Comparison of ENCODE assay signal across 20 cellular contexts in the genomic region with DNA sequence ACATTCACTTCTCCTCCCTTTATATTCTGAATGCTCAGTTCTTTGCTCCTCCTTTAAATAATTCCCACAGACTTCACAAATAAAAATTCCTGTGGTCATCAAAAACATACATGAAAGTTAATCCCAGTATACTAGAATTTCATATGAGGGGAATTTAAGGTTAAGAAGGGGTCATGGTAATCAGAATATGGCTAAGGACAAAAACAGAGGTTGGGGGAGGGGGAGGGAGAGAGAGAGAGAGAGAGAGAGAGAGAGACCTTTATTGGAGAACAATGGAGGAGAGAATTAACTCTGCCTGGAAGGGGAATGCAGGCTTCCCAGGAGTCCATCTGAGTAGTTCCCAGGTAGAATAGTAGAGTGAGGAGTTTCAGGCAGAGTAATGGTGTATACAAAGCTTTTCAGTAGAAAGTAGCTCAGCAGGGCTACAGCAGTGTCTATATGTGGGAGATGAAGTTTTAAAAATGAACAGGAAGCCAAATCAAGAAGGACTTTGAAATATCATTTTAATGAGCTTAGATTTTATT. TPM values are rescaled to one million over a fixed set of nuclear protein-coding genes. Genes with fewer than 3 reads are reported as not detected.
DNase-seq lines count a peak whose midpoint lies in the region; ATAC-seq and TF ChIP-seq lines count a peak whose summit lies in the region.
"Had no signal": no experiment of that assay in that cellular context is flagged by ENCODE, and none has a peak within 500 bp of the region (broad histone marks: within the 10 kb centered on the region; RNA-seq: fewer than 3 reads in every experiment).

No MANE protein-coding gene starts in this region.

- H3K36me3 ChIP-seq in GM23338 (ENCODE audit: insufficient read depth): no peaks in the 10 kb centered on the region
- no peaks in the 10 kb centered on the region for H3K36me3 ChIP-seq in Panc1 (ENCODE audit: control insufficient read depth, insufficient read depth, low read length)

- no peaks in the 10 kb centered on the region for H3K27me3 Mint-ChIP-seq in GM23338 (ENCODE audit: insufficient read depth, low read depth, poor library complexity)
- peaks cover 5% of the 10 kb centered on the region for H3K27me3 Mint-ChIP-seq in glutamatergic neuron (ENCODE audit: unreplicated experiment)

- H3K9me3 Mint-ChIP-seq in GM23338 (no peaks in the 10 kb centered on the region), glutamatergic neuron (ENCODE audit: unreplicated experiment) (peaks cover 1% of the 10 kb centered on the region)
- H3K9me3 Mint-ChIP-seq: CD14-positive monocyte, H9 had no signal

- in situ Hi-C loops in Panc1 (cut with HindIII; ENCODE audit: low pct_unique_long_range_greater_than_20kb, low sequenced_read_pairs): no loop called here

- H3K4me1 Mint-ChIP-seq in GM23338 (peaks cover 17% of the 10 kb centered on the region), glutamatergic neuron (ENCODE audit: low read depth, unreplicated experiment) (peaks cover 12% of the 10 kb centered on the region)
- H3K4me1 Mint-ChIP-seq: IgD-negative memory B cell had no signal

- no peaks in the 10 kb centered on the region for H3K9me3 ChIP-seq in Panc1 (ENCODE audit: control insufficient read depth, insufficient read depth, low read depth, low read length)
- H3K9me3 ChIP-seq: SK-N-SH had no signal

- H3K27ac ChIP-seq in GM23338 (ENCODE audit: low read depth): no peak overlapping the region
- H3K27ac ChIP-seq in Panc1 (ENCODE audit: low read length): peak overlapping the region; percentile 18; the same call in 1 of the 2 replicates

- H3K27me3 ChIP-seq in GM23338 (ENCODE audit: insufficient read depth) (no peaks in the 10 kb centered on the region), Panc1 (ENCODE audit: control insufficient read depth, insufficient read depth, low read length) (no peaks in the 10 kb centered on the region)

- no peaks in the 10 kb centered on the region for H3K79me2 ChIP-seq in GM23338 (replicated peaks; ENCODE audit: insufficient read depth)

- POLR2A ChIA-PET in Panc1 (lab: Charles Lee): no interaction called here

- H3K4me1 ChIP-seq in GM23338 (ENCODE audit: insufficient read depth) (0 out of 2 replicates have a peak, but pooled peaks cover 7% of the 10 kb centered on the region), Panc1 (ENCODE audit: control insufficient read depth, insufficient read depth, low read length) (no peaks in the 10 kb centered on the region)

- DNase-seq in GM23338 (ENCODE audit: low spot score): peak; percentile 16
- no peak for DNase-seq in Panc1 (ENCODE audit: low read depth, low spot score)
- no peak for DNase-seq in glutamatergic neuron
- peak; percentile 52 for DNase-seq in retinal pigment epithelial cell (ENCODE audit: low read depth)
- DNase-seq in NCI-H2081 treated with DMSO at 0.1 percent for 48 hours (lab: John Stamatoyannopoulos, UW): no peak
- no peak for DNase-seq in lower leg skin (ENCODE audit: low spot score in 2 of 2)
- DNase-seq: DMS53, EL, H9, MV-4-11, NCI-H1105 treated with DMSO at 0.1 percent for 48 hours, NCI-H2029 treated with DMSO at 0.1 percent for 48 hours, NCI-H2171, NCI-H524 treated with DMSO at 0.1 percent for 48 hours, OCI-M1, SHP77, SK-N-SH had no signal

- peak; percentile 55 for ATAC-seq in GM23338
- ATAC-seq in Panc1: no peak
- no peak for ATAC-seq in GM21360 (IDR thresholded peaks at IDR 0.05; ENCODE audit: unreplicated experiment)

- intact Hi-C loops in Panc1 (cut with micrococcal nuclease; ENCODE audit: unreplicated experiment) (no loop called here), lower leg skin (cut with DNase I; ENCODE audit: low total_unique reads) (no loop called here)

- no peaks in the 10 kb centered on the region for H3F3A ChIP-seq in GM23338 (replicated peaks; ENCODE audit: low read depth)

- TF ChIP-seq CTCF in GM23338 (conservative IDR thresholded peaks at IDR 0.05; ENCODE audit: low read depth in 2 of 2): no peak
- no peak for TF ChIP-seq CTCF in Panc1 (IDR thresholded peaks at IDR 0.05)
- no peak for TF ChIP-seq CTCF in glutamatergic neuron (IDR thresholded peaks at IDR 0.05; ENCODE audit: partially characterized antibody, unreplicated experiment)
- no peak for TF ChIP-seq CTCF in retinal pigment epithelial cell (conservative IDR thresholded peaks at IDR 0.05; ENCODE audit: low read depth, low read length)
- no peak for TF ChIP-seq CTCF in lower leg skin (IDR thresholded peaks at IDR 0.05)

- H3K4me2 ChIP-seq in GM23338: no peak overlapping the region
- H3K4me2 ChIP-seq: SK-N-SH had no signal

- H3K4me3 ChIP-seq in GM23338 (no peak overlapping the region), Panc1 (ENCODE audit: low read depth in 2 of 2, low read length in 2 of 2) (no peak overlapping the region), retinal pigment epithelial cell (ENCODE audit: low read length) (no peak overlapping the region), lower leg skin (ENCODE audit: low read depth, poor library complexity, severe bottlenecking) (no peak overlapping the region)

- H2AFZ ChIP-seq in GM23338: no peak overlapping the region

- no peaks in the 10 kb centered on the region for H3K9me2 ChIP-seq in GM23338 (ENCODE audit: insufficient read depth)
- H3K9me2 ChIP-seq: SK-N-SH had no signal

- no peak for TF ChIP-seq POLR2A in lower leg skin (IDR thresholded peaks at IDR 0.05)

- H4K20me1 ChIP-seq in GM23338 (replicated peaks; ENCODE audit: insufficient read depth): no peaks in the 10 kb centered on the region

- BruUV-seq in Panc1 (replicated peaks; lab: Mats Ljungman, UMichigan): no TSS peak

- CTCF ChIA-PET in Panc1 (lab: Charles Lee): no interaction called here

- H3K36me3 Mint-ChIP-seq in GM23338 (ENCODE audit: low read depth) (no peaks in the 10 kb centered on the region), glutamatergic neuron (ENCODE audit: unreplicated experiment) (no peaks in the 10 kb centered on the region)
- H3K36me3 Mint-ChIP-seq: IgD-negative memory B cell had no signal

- no peak overlapping the region for H3K27ac Mint-ChIP-seq in GM23338
- no peak overlapping the region for H3K27ac Mint-ChIP-seq in glutamatergic neuron (ENCODE audit: unreplicated experiment)
- H3K27ac Mint-ChIP-seq: IgD-negative memory B cell had no signal

- H3K4me3 Mint-ChIP-seq in GM23338: no peak overlapping the region
- peak overlapping the region; percentile 40 for H3K4me3 Mint-ChIP-seq in glutamatergic neuron (ENCODE audit: unreplicated experiment)
- H3K4me3 Mint-ChIP-seq: CD14-positive monocyte, H9, IgD-negative memory B cell had no signal

TF ChIP-seq in GM23338, 12 proteins besides CTCF, POLR2A, EP300 and RAD21 (continues in another document):
- no peak for TF ChIP-seq CREB1 (CRISPR knock-in tag; IDR thresholded peaks at IDR 0.05; ENCODE audit: low read depth)
- TF ChIP-seq, protein P1, sequence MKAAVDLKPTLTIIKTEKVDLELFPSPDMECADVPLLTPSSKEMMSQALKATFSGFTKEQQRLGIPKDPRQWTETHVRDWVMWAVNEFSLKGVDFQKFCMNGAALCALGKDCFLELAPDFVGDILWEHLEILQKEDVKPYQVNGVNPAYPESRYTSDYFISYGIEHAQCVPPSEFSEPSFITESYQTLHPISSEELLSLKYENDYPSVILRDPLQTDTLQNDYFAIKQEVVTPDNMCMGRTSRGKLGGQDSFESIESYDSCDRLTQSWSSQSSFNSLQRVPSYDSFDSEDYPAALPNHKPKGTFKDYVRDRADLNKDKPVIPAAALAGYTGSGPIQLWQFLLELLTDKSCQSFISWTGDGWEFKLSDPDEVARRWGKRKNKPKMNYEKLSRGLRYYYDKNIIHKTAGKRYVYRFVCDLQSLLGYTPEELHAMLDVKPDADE (IDR thresholded peaks at IDR 0.05): no peak
- TF ChIP-seq, protein P2, sequence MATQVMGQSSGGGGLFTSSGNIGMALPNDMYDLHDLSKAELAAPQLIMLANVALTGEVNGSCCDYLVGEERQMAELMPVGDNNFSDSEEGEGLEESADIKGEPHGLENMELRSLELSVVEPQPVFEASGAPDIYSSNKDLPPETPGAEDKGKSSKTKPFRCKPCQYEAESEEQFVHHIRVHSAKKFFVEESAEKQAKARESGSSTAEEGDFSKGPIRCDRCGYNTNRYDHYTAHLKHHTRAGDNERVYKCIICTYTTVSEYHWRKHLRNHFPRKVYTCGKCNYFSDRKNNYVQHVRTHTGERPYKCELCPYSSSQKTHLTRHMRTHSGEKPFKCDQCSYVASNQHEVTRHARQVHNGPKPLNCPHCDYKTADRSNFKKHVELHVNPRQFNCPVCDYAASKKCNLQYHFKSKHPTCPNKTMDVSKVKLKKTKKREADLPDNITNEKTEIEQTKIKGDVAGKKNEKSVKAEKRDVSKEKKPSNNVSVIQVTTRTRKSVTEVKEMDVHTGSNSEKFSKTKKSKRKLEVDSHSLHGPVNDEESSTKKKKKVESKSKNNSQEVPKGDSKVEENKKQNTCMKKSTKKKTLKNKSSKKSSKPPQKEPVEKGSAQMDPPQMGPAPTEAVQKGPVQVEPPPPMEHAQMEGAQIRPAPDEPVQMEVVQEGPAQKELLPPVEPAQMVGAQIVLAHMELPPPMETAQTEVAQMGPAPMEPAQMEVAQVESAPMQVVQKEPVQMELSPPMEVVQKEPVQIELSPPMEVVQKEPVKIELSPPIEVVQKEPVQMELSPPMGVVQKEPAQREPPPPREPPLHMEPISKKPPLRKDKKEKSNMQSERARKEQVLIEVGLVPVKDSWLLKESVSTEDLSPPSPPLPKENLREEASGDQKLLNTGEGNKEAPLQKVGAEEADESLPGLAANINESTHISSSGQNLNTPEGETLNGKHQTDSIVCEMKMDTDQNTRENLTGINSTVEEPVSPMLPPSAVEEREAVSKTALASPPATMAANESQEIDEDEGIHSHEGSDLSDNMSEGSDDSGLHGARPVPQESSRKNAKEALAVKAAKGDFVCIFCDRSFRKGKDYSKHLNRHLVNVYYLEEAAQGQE (IDR thresholded peaks at IDR 0.05; ENCODE audit: unreplicated experiment): no peak

RNA-seq across cellular contexts. Expression of a gene that starts 5.2 kb away (rescaled TPM):
- total RNA-seq in GM23338 (2014; rRNA removed; shearing (Covaris generic)): 0.23 and 1.8 TPM in 2 replicates
- 0.06 and 0.47 TPM in 2 replicates for polyA plus RNA-seq in GM23338 (2016; fragmentation: Nextera tagmentation; extraction: Ambion mirVana)
- total RNA-seq in Panc1 (2021; ENCODE audit: unreplicated experiment) (1.3 TPM), glutamatergic neuron (ENCODE audit: unreplicated experiment) (0.32 TPM), lower leg skin (1 to 10 TPM in 2 of 4 donors, under 1 TPM in 2; 0.54 to 1.8 (median 1.3) TPM)
- polyA plus RNA-seq in Panc1 (2012; ENCODE audit: insufficient read length): 1.5 TPM
- polyA plus RNA-seq: CD14-positive monocyte, IgD-negative memory B cell had no signal

Comparison
In these comparisons a context has a peak if more than half of its experiments do, and no peak if none do; other contexts are left out.
1. DNase-seq: peak in GM23338 (single experiment) and retinal pigment epithelial cell (single experiment); none in Panc1 (single experiment), glutamatergic neuron (single experiment), NCI-H2081 treated with DMSO at 0.1 percent for 48 hours (single experiment) and lower leg skin (0 of 2).